13 cellular contexts compared by ENCODE assay signal in genomic region chr1:10530756-10531155, GRCh38. TPM values are rescaled to one million over a fixed set of nuclear protein-coding genes. Genes with fewer than 3 reads are reported as not detected.
DNase-seq lines count a peak whose midpoint lies in the region; ATAC-seq, FAIRE-seq and TF ChIP-seq lines count a peak whose summit lies in the region.
"Had no signal": no experiment of that assay in that cellular context is flagged by ENCODE, and none has a peak within 500 bp of the region (broad histone marks: within the 10 kb centered on the region; RNA-seq: fewer than 3 reads in every experiment).

No MANE protein-coding gene starts in this region.

- FAIRE-seq in H54 (lab: Jason Lieb, UNC), result peak; percentile 53
- no peak for FAIRE-seq in astrocyte (lab: Jason Lieb, UNC)
- FAIRE-seq in GM19239 (lab: Jason Lieb, UNC), result no peak

- peak overlapping the region; percentile 95 for H3K27ac Mint-ChIP-seq in astrocyte (ENCODE audit: unreplicated experiment)
- H3K27ac Mint-ChIP-seq: natural killer cell treated with Interleukin-12 subunit alpha and Interleukin-12 subunit beta and Interleukin-15 and Interleukin-18, amount 100 ng/mL, for 72 hours; stimulated activated naive CD8-positive, alpha-beta T cell treated with anti-CD3 and anti-CD28 coated beads, Interleukin-15, Interleukin-2, amounts not matched to agents 100 ng/mL and 50 ng/mL, for 24 hours had no signal

- H3K4me1 Mint-ChIP-seq in astrocyte (ENCODE audit: low read depth, unreplicated experiment), result peaks cover 47% of the 10 kb centered on the region

- peak overlapping the region; percentile 80 for H3K4me3 Mint-ChIP-seq in astrocyte (ENCODE audit: unreplicated experiment)
- H3K4me3 Mint-ChIP-seq: CD4-positive, CD25-positive, alpha-beta regulatory T cell; natural killer cell treated with Interleukin-12 subunit alpha and Interleukin-12 subunit beta and Interleukin-15 and Interleukin-18, amount 100 ng/mL, for 72 hours; stimulated activated naive CD8-positive, alpha-beta T cell treated with anti-CD3 and anti-CD28 coated beads, Interleukin-15, Interleukin-2, amounts not matched to agents 100 ng/mL and 50 ng/mL, for 24 hours had no signal

- H3K27me3 Mint-ChIP-seq in astrocyte (ENCODE audit: low read depth, unreplicated experiment), result no peaks in the 10 kb centered on the region
- H3K27me3 Mint-ChIP-seq: CD4-positive, CD25-positive, alpha-beta regulatory T cell; natural killer cell treated with Interleukin-12 subunit alpha and Interleukin-12 subunit beta and Interleukin-15 and Interleukin-18, amount 100 ng/mL, for 72 hours; stimulated activated naive CD8-positive, alpha-beta T cell treated with anti-CD3 and anti-CD28 coated beads, Interleukin-15, Interleukin-2, amounts not matched to agents 100 ng/mL and 50 ng/mL, for 24 hours had no signal

- no peaks in the 10 kb centered on the region for H3K9me3 Mint-ChIP-seq in astrocyte (ENCODE audit: unreplicated experiment)
- H3K9me3 Mint-ChIP-seq: CD4-positive, CD25-positive, alpha-beta regulatory T cell; natural killer cell treated with Interleukin-12 subunit alpha and Interleukin-12 subunit beta and Interleukin-15 and Interleukin-18, amount 100 ng/mL, for 72 hours; stimulated activated naive CD8-positive, alpha-beta T cell treated with anti-CD3 and anti-CD28 coated beads, Interleukin-15, Interleukin-2, amounts not matched to agents 100 ng/mL and 50 ng/mL, for 24 hours had no signal

- peaks cover 44% of the 10 kb centered on the region for H3K4me1 ChIP-seq in astrocyte (ENCODE audit: insufficient read depth, low read length)
- peaks cover 50% of the 10 kb centered on the region for H3K4me1 ChIP-seq in iPS-20b (ENCODE audit: insufficient read depth, low read length)
- peaks cover 12% of the 10 kb centered on the region for H3K4me1 ChIP-seq in right cardiac atrium (ENCODE audit: control insufficient read depth, insufficient read depth, low read length)

- H3K27ac ChIP-seq in astrocyte (ENCODE audit: low read depth, low read length), result peak overlapping the region; percentile 85
- H3K27ac ChIP-seq in iPS-20b (ENCODE audit: low read length), result peak overlapping the region; percentile 20
- no peak overlapping the region for H3K27ac ChIP-seq in right cardiac atrium (ENCODE audit: low read length)

- H3K9me3 ChIP-seq in astrocyte (ENCODE audit: insufficient read depth, low read depth, low read length) (no peaks in the 10 kb centered on the region), iPS-20b (ENCODE audit: insufficient read depth, low read depth, low read length) (no peaks in the 10 kb centered on the region), right cardiac atrium (ENCODE audit: control insufficient read depth, low read length) (no peaks in the 10 kb centered on the region)

- ATAC-seq in right cardiac atrium, result no peak
- ATAC-seq: natural killer cell treated with Interleukin-12 subunit alpha and Interleukin-12 subunit beta and Interleukin-15 and Interleukin-18, amount 100 ng/mL, for 72 hours had no signal

- no peaks in the 10 kb centered on the region for H3K27me3 ChIP-seq in astrocyte (ENCODE audit: insufficient read depth, low read length)
- no peaks in the 10 kb centered on the region for H3K27me3 ChIP-seq in iPS-20b (ENCODE audit: insufficient read depth, low read length)
- H3K27me3 ChIP-seq in right cardiac atrium (ENCODE audit: control insufficient read depth, insufficient read depth), result no peaks in the 10 kb centered on the region

- WGBS in right cardiac atrium, result 75% methylated on average over 7 of the region's 7 CpGs

- TF ChIP-seq POLR2A in H54 (IDR thresholded peaks at IDR 0.05; ENCODE audit: low read depth, low read length), result no peak

- no peaks in the 10 kb centered on the region for H3K36me3 ChIP-seq in astrocyte (ENCODE audit: insufficient read depth, low read length)
- H3K36me3 ChIP-seq in iPS-20b (ENCODE audit: insufficient read depth, low read depth, low read length), result no peaks in the 10 kb centered on the region

- H3K4me2 ChIP-seq in astrocyte (ENCODE audit: low read length), result peak overlapping the region; percentile 91

- peak; percentile 36 for DNase-seq in H54 (ENCODE audit: insufficient read length, low spot score)
- DNase-seq in astrocyte (ENCODE audit: low read depth), result peak; percentile 90
- no peak for DNase-seq in skeletal muscle cell (ENCODE audit: low read depth)
- DNase-seq in DMS53 (lab: John Stamatoyannopoulos, UW), result no peak
- no peak for DNase-seq in nucleus accumbens (lab: John Stamatoyannopoulos, UW)
- DNase-seq in GM19239 (ENCODE audit: insufficient read length, low spot score), result no peak
- no peak for DNase-seq in right cardiac atrium
- DNase-seq: activated CD4-positive, alpha-beta T cell treated with anti-CD3 and anti-CD28 coated beads for 48 hours; activated effector memory CD4-positive, alpha-beta T cell treated with anti-CD3 and anti-CD28 coated beads, Interleukin-2, amount 50 U/mL, for 16 hours; CD4-positive, CD25-positive, alpha-beta regulatory T cell had no signal

- H3K9ac ChIP-seq in astrocyte (ENCODE audit: low read length) (peak overlapping the region; percentile 79), iPS-20b (ENCODE audit: low read depth, low read length) (peak overlapping the region; percentile 66; the same call in 1 of the 2 replicates)

- no peak for TF ChIP-seq CTCF in astrocyte (IDR thresholded peaks at IDR 0.05; ENCODE audit: insufficient read depth, low read depth, low read length)

- intact Hi-C loops in right cardiac atrium (cut with DNase I), result loop anchor here in 2 of 4 donors (5.0 to 10.0 kb wide), 3 partner anchors 56 to 337 kb away; partner anchors contain the start of genes CASZ1 (in 1 of the 2), DFFA (in 1 of the 2) and PEX14 (in 1 of the 2)

- H2AFZ ChIP-seq in astrocyte (ENCODE audit: low read depth, low read length), result no peak overlapping the region

- peaks cover under 1% of the 10 kb centered on the region for H3K36me3 Mint-ChIP-seq in astrocyte (ENCODE audit: low read depth, unreplicated experiment)

- H3K79me2 ChIP-seq in astrocyte (ENCODE audit: insufficient read depth, low read length), result peaks cover 20% of the 10 kb centered on the region

- H3K4me3 ChIP-seq in astrocyte (ENCODE audit: insufficient read depth, low read depth, low read length), result peak overlapping the region; percentile 51
- H3K4me3 ChIP-seq in iPS-20b (ENCODE audit: low read length), result peak overlapping the region; percentile 52
- H3K4me3 ChIP-seq in skeletal muscle cell (ENCODE audit: low read depth, low read length), result peak overlapping the region; percentile 4
- H3K4me3 ChIP-seq in right cardiac atrium (ENCODE audit: low read length), result no peak overlapping the region

- H4K20me1 ChIP-seq in astrocyte (ENCODE audit: insufficient read depth, low read length), result peaks cover 27% of the 10 kb centered on the region

RNA-seq across cellular contexts. Expression of gene PEX14, which starts 56.0 kb away (rescaled TPM):
- total RNA-seq in astrocyte (23.1 and 23.3 TPM in 2 replicates), right cardiac atrium (10 to 100 TPM; 17.5 to 22.9 (median 20.8) TPM)
- 24.6 TPM for polyA plus RNA-seq in right cardiac atrium

RNA-seq across cellular contexts. Expression of gene DFFA, which starts 58.4 kb away (rescaled TPM):
- total RNA-seq in astrocyte (47.4 and 58.2 TPM in 2 replicates), right cardiac atrium (10 to 100 TPM; 25.8 to 31.3 (median 28.9) TPM)
- polyA plus RNA-seq in right cardiac atrium, result 17.0 TPM

Comparison
In these comparisons a context has a peak if more than half of its experiments do, and no peak if none do; other contexts are left out.
1. DNase-seq: peak in H54 (single experiment) and astrocyte (single experiment); none in skeletal muscle cell (single experiment), DMS53 (single experiment), nucleus accumbens (0 of 56), GM19239 (single experiment) and right cardiac atrium (0 of 3).